1 cellular context compared by ENCODE assay signal in the genomic region with DNA sequence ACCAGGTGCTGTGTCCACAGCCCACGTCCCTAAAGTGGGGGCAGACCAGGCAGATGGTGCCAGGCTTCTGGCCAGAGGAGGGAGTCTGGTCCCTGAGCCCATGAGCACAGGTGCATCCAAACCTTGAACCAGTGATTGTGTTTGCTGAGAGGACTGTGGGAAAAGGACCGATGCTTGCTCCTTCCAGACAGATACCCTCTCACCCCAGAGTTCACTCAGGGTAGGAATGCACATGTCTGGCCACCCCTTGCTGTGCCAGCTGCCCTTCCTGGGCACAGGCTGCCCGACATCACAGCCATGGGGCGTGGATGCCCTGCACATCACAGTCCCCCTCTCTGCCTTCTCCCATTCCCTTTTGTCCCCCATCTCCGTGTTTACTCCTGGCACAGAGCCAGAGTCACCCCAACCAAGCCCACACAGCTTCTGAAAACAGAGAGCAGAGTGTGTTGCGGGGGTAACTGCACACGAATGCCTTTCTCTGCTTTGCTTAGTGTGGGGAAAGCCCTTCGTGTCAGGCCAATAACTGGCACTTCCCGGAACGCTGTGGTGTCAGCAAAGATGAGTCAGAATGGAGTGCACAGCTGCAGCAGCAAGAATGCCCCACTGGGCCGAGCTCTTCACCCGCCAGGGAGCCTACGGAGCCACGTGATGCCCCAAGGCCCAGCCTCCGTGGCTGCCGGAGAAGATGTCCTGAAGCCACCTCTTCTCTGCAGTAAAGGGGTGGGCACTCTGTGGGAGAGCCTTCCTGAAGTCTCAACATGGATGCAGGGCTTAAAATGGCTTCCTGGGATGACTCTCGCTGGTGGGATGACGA.
TF ChIP-seq lines count a peak whose summit lies in the region.

No MANE protein-coding gene starts in this region.

TF ChIP-seq in endothelial cell of umbilical vein, 7 proteins besides CTCF, POLR2A, EP300 and RAD21:
- TF ChIP-seq POLR2AphosphoS5 (IDR thresholded peaks at IDR 0.05; ENCODE audit: insufficient read depth, low read depth, low read length) (peak; percentile 25), EZH2 (IDR thresholded peaks at IDR 0.05; ENCODE audit: borderline replicate concordance, low read depth, low read length, severe bottlenecking) (no peak), JUN (IDR thresholded peaks at IDR 0.05; ENCODE audit: borderline replicate concordance, insufficient read depth, insufficient read length, low read depth) (peak; percentile 67), MAX (IDR thresholded peaks at IDR 0.05; ENCODE audit: insufficient read depth, insufficient read length) (peak; percentile 69)
